29 cellular contexts compared by ENCODE assay signal in genomic region chr18:50331691-50332090, GRCh38.
"Had no signal": no experiment of that assay in that cellular context is flagged by ENCODE, and none has a peak within 500 bp of the region (broad histone marks: within the 10 kb centered on the region; RNA-seq: fewer than 3 reads in every experiment).

No MANE protein-coding gene starts in this region.

- DNase-seq: MM.1S, MV-4-11, NCI-H1092, NCI-H1105, NCI-H1417 treated with DMSO at 0.1 percent for 48 hours, NCI-H1436 treated with DMSO at 0.1 percent for 48 hours, NCI-H1694 treated with DMSO at 0.1 percent for 48 hours, NCI-H187 treated with DMSO at 0.1 percent for 48 hours, NCI-H2029, NCI-H2081, NCI-H2171 treated with DMSO at 0.1 percent for 48 hours, NCI-H2227 treated with DMSO at 0.1 percent for 48 hours, NCI-H345, NCI-H446, NCI-H510A treated with DMSO at 0.1 percent for 48 hours, NCI-H526, NCI-H69, NCI-H748 treated with DMSO at 0.1 percent for 48 hours, NCI-H82, OCI-M1, PC-3, Peyer's patch, Right ventricle myocardium superior, RPMI8226, SIG-M5, SJCRH30, T-cell had no signal

- H3K27ac Mint-ChIP-seq: T-cell had no signal

- H3K27me3 ChIP-seq: Peyer's patch, SJCRH30 had no signal

- H3K4me3 Mint-ChIP-seq: T-cell had no signal

- H3K4me1 ChIP-seq: SJCRH30 had no signal

- H3K9me3 ChIP-seq: Peyer's patch, SJCRH30 had no signal

- H3K36me3 Mint-ChIP-seq: T-cell had no signal

- H3K27ac ChIP-seq: Peyer's patch, SJCRH30, SK-N-MC had no signal

- ATAC-seq: PC-3, SK-N-SH treated with all-trans-retinoic acid at 6 μM for 48 hours, T-cell had no signal

- H3K36me3 ChIP-seq: Peyer's patch, SJCRH30 had no signal

- H3K4me3 ChIP-seq: Peyer's patch, SJCRH30, SK-N-MC had no signal
